33 cellular contexts compared by ENCODE assay signal in the genomic region with DNA sequence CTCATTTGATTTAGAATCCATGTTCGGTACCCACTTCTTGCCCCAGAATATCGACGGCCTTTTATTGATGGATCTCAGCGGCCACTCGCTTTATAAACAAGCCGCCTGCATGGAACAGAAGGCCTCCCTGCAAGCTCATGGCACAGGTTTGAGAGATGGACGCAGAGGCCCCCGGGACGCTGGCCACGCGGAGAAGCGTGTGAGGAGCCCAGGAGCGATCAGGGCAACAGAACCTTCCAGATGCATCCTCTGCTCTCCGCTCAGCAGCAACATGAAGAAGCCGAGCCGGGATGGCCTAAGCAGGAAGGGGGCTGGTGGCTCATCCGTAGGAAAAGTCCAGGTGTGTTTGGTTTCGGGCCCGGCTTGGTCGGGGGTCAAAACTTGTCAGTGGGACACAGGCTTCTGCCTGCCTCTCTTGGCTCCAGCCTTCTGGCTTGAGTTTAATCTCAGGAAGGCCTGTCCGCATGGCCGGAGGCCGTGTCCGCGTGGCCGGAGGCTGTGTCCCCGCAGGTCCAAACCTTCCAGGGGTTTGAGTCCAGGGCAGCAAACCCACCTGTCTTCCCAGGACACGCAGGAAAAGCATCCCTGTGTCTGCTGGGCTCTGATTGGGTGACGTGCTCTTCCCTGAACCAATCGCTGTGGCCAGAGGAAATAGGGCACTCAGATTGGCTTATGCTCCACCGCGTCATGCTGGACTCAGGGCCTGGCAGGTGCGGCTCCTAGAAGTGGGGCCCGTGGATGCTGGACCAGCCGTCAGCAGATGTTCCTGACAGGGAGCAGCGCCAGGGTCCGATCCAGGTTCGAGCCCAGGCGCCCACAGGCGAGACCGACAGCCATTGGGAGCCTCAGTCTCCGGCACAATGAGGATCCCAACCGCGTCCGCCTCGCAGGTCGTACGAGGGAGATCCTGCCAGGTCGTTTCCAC.
"Had no signal": no experiment of that assay in that cellular context is flagged by ENCODE, and none has a peak within 500 bp of the region (broad histone marks: within the 10 kb centered on the region; RNA-seq: fewer than 3 reads in every experiment).

No MANE protein-coding gene starts in this region.

- H3K4me1 ChIP-seq: adrenal gland, body of pancreas, esophagus squamous epithelium, left lung, uterus had no signal

- H3K27ac Mint-ChIP-seq: activated CD4-positive, alpha-beta memory T cell treated with anti-CD3 and anti-CD28 coated beads for 36 hours; activated CD4-positive, alpha-beta T cell treated with anti-CD3 and anti-CD28 coated beads, Interleukin-2, amount 10 ng/mL, durations not matched to agents 24 days and 14 days; activated naive CD4-positive, alpha-beta T cell treated with anti-CD3 and anti-CD28 coated beads for 36 hours; activated naive CD8-positive, alpha-beta T cell treated with anti-CD3 and anti-CD28 coated beads for 36 hours; activated T-helper 1 cell treated with anti-CD3 and anti-CD28 coated beads, Interleukin-12 subunit alpha, Interleukin-12 subunit beta, Interleukin-2, Interleukin-4 antibody, amounts not matched to agents 30 ng/mL and 10 ng/mL and 1 ng/mL, durations not matched to agents 14 hours and 24 hours and 36 hours; dendritic cell treated with granulocyte-macrophage colony-stimulating factor and Interleukin-4, amounts not matched to agents 40 ng/mL and 50 ng/mL, for 4 days; natural killer cell; stimulated activated naive CD8-positive, alpha-beta T cell treated with anti-CD3 and anti-CD28 coated beads, Interleukin-15, Interleukin-2, amounts not matched to agents 100 ng/mL and 50 ng/mL, for 24 hours; T-helper 1 cell treated with Interleukin-12 subunit alpha and Interleukin-12 subunit beta and Interleukin-4 antibody, amounts not matched to agents 30 μg/mL and 1 μg/mL, for 36 hours; type B pancreatic cell had no signal

- H3K36me3 ChIP-seq: adrenal gland, cardiac muscle cell, esophagus squamous epithelium, left lung, uterus had no signal

- ATAC-seq: activated CD4-positive, CD25-positive, alpha-beta regulatory T cell treated with anti-CD3 and anti-CD28 coated beads, Interleukin-2, amount 50 U/mL, for 24 hours; body of pancreas; left lung; natural killer cell; sciatic nerve had no signal

- H3K27ac ChIP-seq: adrenal gland, body of pancreas, cardiac muscle cell, epithelial cell of prostate, esophagus squamous epithelium, left lung, skin epidermis, uterus, VCaP had no signal

- H3K4me3 ChIP-seq: adrenal gland, body of pancreas, cardiac muscle cell, esophagus squamous epithelium, left lung, lung, skin epidermis, uterus had no signal

- H3K4me3 Mint-ChIP-seq: activated CD4-positive, alpha-beta memory T cell treated with anti-CD3 and anti-CD28 coated beads for 36 hours; activated CD4-positive, alpha-beta T cell treated with anti-CD3 and anti-CD28 coated beads, Interleukin-2, amount 10 ng/mL, durations not matched to agents 24 days and 14 days; activated naive CD4-positive, alpha-beta T cell treated with anti-CD3 and anti-CD28 coated beads for 36 hours; activated naive CD8-positive, alpha-beta T cell treated with anti-CD3 and anti-CD28 coated beads for 36 hours; activated T-helper 1 cell treated with anti-CD3 and anti-CD28 coated beads, Interleukin-12 subunit alpha, Interleukin-12 subunit beta, Interleukin-2, Interleukin-4 antibody, amounts not matched to agents 30 ng/mL and 10 ng/mL and 1 ng/mL, durations not matched to agents 14 hours and 24 hours and 36 hours; dendritic cell treated with granulocyte-macrophage colony-stimulating factor and Interleukin-4, amounts not matched to agents 40 ng/mL and 50 ng/mL, for 4 days; natural killer cell; stimulated activated naive CD8-positive, alpha-beta T cell treated with anti-CD3 and anti-CD28 coated beads, Interleukin-15, Interleukin-2, amounts not matched to agents 100 ng/mL and 50 ng/mL, for 24 hours; T-helper 1 cell treated with Interleukin-12 subunit alpha and Interleukin-12 subunit beta and Interleukin-4 antibody, amounts not matched to agents 30 μg/mL and 1 μg/mL, for 36 hours; type B pancreatic cell had no signal

- H3K36me3 Mint-ChIP-seq: activated CD4-positive, alpha-beta memory T cell treated with anti-CD3 and anti-CD28 coated beads for 36 hours; activated naive CD8-positive, alpha-beta T cell treated with anti-CD3 and anti-CD28 coated beads for 36 hours; natural killer cell; type B pancreatic cell had no signal

- H3K9me3 Mint-ChIP-seq: activated CD4-positive, alpha-beta memory T cell treated with anti-CD3 and anti-CD28 coated beads for 36 hours; activated CD4-positive, alpha-beta T cell treated with anti-CD3 and anti-CD28 coated beads, Interleukin-2, amount 10 ng/mL, durations not matched to agents 24 days and 14 days; activated naive CD4-positive, alpha-beta T cell treated with anti-CD3 and anti-CD28 coated beads for 36 hours; activated naive CD8-positive, alpha-beta T cell treated with anti-CD3 and anti-CD28 coated beads for 36 hours; activated T-helper 1 cell treated with anti-CD3 and anti-CD28 coated beads, Interleukin-12 subunit alpha, Interleukin-12 subunit beta, Interleukin-2, Interleukin-4 antibody, amounts not matched to agents 30 ng/mL and 10 ng/mL and 1 ng/mL, durations not matched to agents 14 hours and 24 hours and 36 hours; dendritic cell treated with granulocyte-macrophage colony-stimulating factor and Interleukin-4, amounts not matched to agents 40 ng/mL and 50 ng/mL, for 4 days; natural killer cell; stimulated activated naive CD8-positive, alpha-beta T cell treated with anti-CD3 and anti-CD28 coated beads, Interleukin-15, Interleukin-2, amounts not matched to agents 100 ng/mL and 50 ng/mL, for 24 hours; T-helper 1 cell treated with Interleukin-12 subunit alpha and Interleukin-12 subunit beta and Interleukin-4 antibody, amounts not matched to agents 30 μg/mL and 1 μg/mL, for 36 hours; type B pancreatic cell had no signal

- DNase-seq: activated CD4-positive, alpha-beta memory T cell treated with anti-CD3 and anti-CD28 coated beads for 36 hours; activated CD4-positive, alpha-beta T cell treated with anti-CD3 and anti-CD28 coated beads, Interleukin-2, amount 10 ng/mL, durations not matched to agents 24 days and 14 days; activated CD8-positive, alpha-beta memory T cell treated with anti-CD3 and anti-CD28 coated beads, Interleukin-2, amount 50 U/mL, for 4 hours; activated effector memory CD4-positive, alpha-beta T cell treated with anti-CD3 and anti-CD28 coated beads, Interleukin-2, amount 50 U/mL, for 16 hours; activated naive CD4-positive, alpha-beta T cell treated with anti-CD3 and anti-CD28 coated beads for 36 hours; activated naive CD8-positive, alpha-beta T cell treated with anti-CD3 and anti-CD28 coated beads for 36 hours; activated T-cell treated with anti-CD3 and anti-CD28 coated beads, Interleukin-2, amount 50 U/mL, for 1 hour; adrenal gland; aorta; body of pancreas; esophagus squamous epithelium; foreskin melanocyte; kidney glomerular epithelial cell; mesendoderm; natural killer cell; stimulated activated CD4-positive, alpha-beta T cell treated with anti-CD3 and anti-CD28 coated beads, Interleukin-12 subunit alpha, Interleukin-12 subunit beta, amount 100 ng/mL, for 4 hours; stimulated activated CD4-positive, alpha-beta T cell treated with anti-CD3 and anti-CD28 coated beads, Interleukin-4, amount 100 ng/mL, for 1 hour; SW 1271; T-helper 9 cell; uterus had no signal

- H3K27me3 ChIP-seq: body of pancreas, cardiac muscle cell, uterus had no signal

- H3K9me3 ChIP-seq: adrenal gland, body of pancreas, left lung, uterus had no signal

- H3K4me1 Mint-ChIP-seq: activated CD4-positive, alpha-beta T cell treated with anti-CD3 and anti-CD28 coated beads, Interleukin-2, amount 10 ng/mL, durations not matched to agents 24 days and 14 days; natural killer cell had no signal

- H3K27me3 Mint-ChIP-seq: activated CD4-positive, alpha-beta T cell treated with anti-CD3 and anti-CD28 coated beads, Interleukin-2, amount 10 ng/mL, durations not matched to agents 24 days and 14 days; activated naive CD8-positive, alpha-beta T cell treated with anti-CD3 and anti-CD28 coated beads for 36 hours; dendritic cell treated with granulocyte-macrophage colony-stimulating factor and Interleukin-4, amounts not matched to agents 40 ng/mL and 50 ng/mL, for 4 days had no signal
